In genomic region chr12:66132408-66132807, GRCh38 we compare ENCODE assay signal across 1 cellular context.
TF ChIP-seq lines count a peak whose summit lies in the region.

No MANE protein-coding gene starts in this region.

TF ChIP-seq in GM23338, 12 proteins besides CTCF, POLR2A, EP300 and RAD21 (continued from another document):
- TF ChIP-seq EZH2 (IDR thresholded peaks at IDR 0.05; ENCODE audit: low read depth, unreplicated experiment) (no peak), NANOG (IDR thresholded peaks at IDR 0.05; ENCODE audit: borderline replicate concordance) (no peak), STAT1 (IDR thresholded peaks at IDR 0.05; ENCODE audit: unreplicated experiment) (no peak), CREB1 (CRISPR knock-in tag; IDR thresholded peaks at IDR 0.05; ENCODE audit: low read depth) (no peak)
